ENCODE assay signal across 8 cellular contexts in genomic region chr20:3811421-3812258, GRCh38. TPM values are rescaled to one million over a fixed set of nuclear protein-coding genes. Genes with fewer than 3 reads are reported as not detected.
DNase-seq lines count a peak whose midpoint lies in the region; ATAC-seq and TF ChIP-seq lines count a peak whose summit lies in the region.

No MANE protein-coding gene starts in this region.

- DNase-seq in Daoy (ENCODE audit: low read depth) (peak; percentile 99), NCI-H1436 (lab: John Stamatoyannopoulos, UW) (peak; percentile 95), UCSD-AML1 (lab: John Stamatoyannopoulos, UW; ENCODE audit: unreplicated experiment) (peak; percentile 72), astrocyte of the spinal cord (ENCODE audit: low read depth, low spot score) (peak; percentile 100), hippocampal formation (lab: John Stamatoyannopoulos, UW) (peak; percentile 88 to 94), iPS-NIHi7 (ENCODE audit: extremely low spot score) (no peak)

- peak overlapping the region; percentile 83 for H3K27ac ChIP-seq in skeletal muscle tissue (ENCODE audit: low read depth, low read length)

- no peak for ATAC-seq in GM19023 (IDR thresholded peaks at IDR 0.05; ENCODE audit: unreplicated experiment)

- no peaks in the 10 kb centered on the region for H3K36me3 ChIP-seq in skeletal muscle tissue (ENCODE audit: control insufficient read depth in 3 of 3, insufficient read depth in 3 of 3, low read length in 3 of 3)

- H3K4me3 ChIP-seq in astrocyte of the spinal cord (ENCODE audit: low read depth, low read length), result peak overlapping the region; percentile 25
- peak overlapping the region; percentile 58 to 87 (median 76) for H3K4me3 ChIP-seq in skeletal muscle tissue (ENCODE audit: low read length in 3 of 3)

- in situ Hi-C loops in astrocyte of the spinal cord (cut with HindIII; ENCODE audit: low sequenced_read_pairs), result no loop called here

- peaks cover 29 to 41% (median 38%) of the 10 kb centered on the region in 3 donors for H3K4me1 ChIP-seq in skeletal muscle tissue (ENCODE audit: control insufficient read depth in 3 of 3, insufficient read depth in 3 of 3, low read length in 3 of 3)

- H3K27me3 ChIP-seq in skeletal muscle tissue (ENCODE audit: control insufficient read depth in 3 of 3, insufficient read depth in 3 of 3, low read length in 3 of 3), result no peaks in the 10 kb centered on the region

- no peaks in the 10 kb centered on the region for H3K9me3 ChIP-seq in skeletal muscle tissue (ENCODE audit: control insufficient read depth in 3 of 3, low read length in 3 of 3)

- no peak for TF ChIP-seq CTCF in astrocyte of the spinal cord (IDR thresholded peaks at IDR 0.05; ENCODE audit: low read depth, low read length)

- H3K9ac ChIP-seq in skeletal muscle tissue (ENCODE audit: low read depth in 1 of 3, low read length in 3 of 3), result peak overlapping the region; percentile 68 to 87 (median 79)

RNA-seq across cellular contexts. Expression of gene AP5S1, which starts 8.7 kb away (rescaled TPM):
- total RNA-seq in Daoy (2014; rRNA removed; shearing (Covaris generic)), result 14.1 and 14.9 TPM in 2 replicates
- 8.9 TPM for total RNA-seq in skeletal muscle tissue

RNA-seq across cellular contexts. Expression of gene CDC25B, which starts 15.5 kb away (rescaled TPM):
- total RNA-seq in Daoy (2014; rRNA removed; shearing (Covaris generic)), result 39.7 and 43.3 TPM in 2 replicates
- 28.7 TPM for total RNA-seq in skeletal muscle tissue

RNA-seq across cellular contexts. Expression of gene CENPB, which starts 25.1 kb away (rescaled TPM):
- 91.3 and 94.1 TPM in 2 replicates for total RNA-seq in Daoy (2014; rRNA removed; shearing (Covaris generic))
- total RNA-seq in skeletal muscle tissue, result 46.4 TPM

RNA-seq across cellular contexts. Expression of gene SPEF1, which starts 30.4 kb away (rescaled TPM):
- total RNA-seq in Daoy (2014; rRNA removed; shearing (Covaris generic)), result 0.51 TPM in 1 of 2 replicates, not detected in the other
- not detected for total RNA-seq in skeletal muscle tissue

RNA-seq across cellular contexts. Expression of gene MAVS, which starts 35.0 kb away (rescaled TPM):
- 9.6 and 11.5 TPM in 2 replicates for total RNA-seq in Daoy (2014; rRNA removed; shearing (Covaris generic))
- 14.6 TPM for total RNA-seq in skeletal muscle tissue
